ENCODE assay signal across 32 cellular contexts in the genomic region with DNA sequence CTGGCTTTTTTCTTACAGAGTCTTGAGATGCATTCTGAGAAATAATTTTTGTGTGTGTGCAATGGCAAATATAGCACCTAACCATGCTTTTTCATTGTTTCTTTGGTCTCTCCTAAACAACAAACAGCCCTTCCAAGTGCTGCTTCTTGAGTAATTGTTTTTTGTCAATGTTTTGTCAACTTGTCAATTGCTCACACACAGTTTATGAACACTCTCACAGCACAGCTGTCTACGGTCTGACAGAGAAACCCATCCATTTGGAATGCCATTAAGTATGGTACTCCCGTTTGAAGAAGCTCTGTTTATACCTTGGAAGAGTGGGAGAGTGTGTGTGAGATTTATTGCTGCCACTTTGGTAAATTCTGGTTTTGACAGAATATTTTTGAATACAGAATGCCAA.
"Had no signal": no experiment of that assay in that cellular context is flagged by ENCODE, and none has a peak within 500 bp of the region (broad histone marks: within the 10 kb centered on the region; RNA-seq: fewer than 3 reads in every experiment).

No MANE protein-coding gene starts in this region.

- ATAC-seq: activated naive CD4-positive, alpha-beta T cell treated with anti-CD3 and anti-CD28 coated beads, Interleukin-2, amount 50 U/mL, for 72 hours; activated naive CD8-positive, alpha-beta T cell treated with anti-CD3 and anti-CD28 coated beads, Interleukin-2, amount 50 U/mL, for 24 hours; activated T-cell treated with anti-CD3 and anti-CD28 coated beads, Interleukin-2, amount 50 U/mL, for 4 hours; activated T-cell treated with anti-CD3 and anti-CD28 coated beads, Interleukin-2, amount 50 U/mL, for 72 hours; activated T-helper 17 cell treated with anti-CD3 and anti-CD28 coated beads, Interleukin-2, amount 50 U/mL, for 72 hours; body of pancreas had no signal

- H3K27me3 ChIP-seq: adrenal gland, ascending aorta, body of pancreas, brain microvascular endothelial cell, breast epithelium, cardiac muscle cell had no signal

- H3K4me1 ChIP-seq: adrenal gland, ascending aorta, body of pancreas, breast epithelium had no signal

- DNase-seq: activated effector memory CD4-positive, alpha-beta T cell treated with anti-CD3 and anti-CD28 coated beads, Interleukin-2, amount 50 U/mL, for 16 hours; activated effector memory CD4-positive, alpha-beta T cell treated with Interleukin-2 at 50 U/mL for 16 hours; activated gamma-delta T cell; activated gamma-delta T cell treated with Interleukin-2 at 50 U/mL for 16 hours; activated naive CD4-positive, alpha-beta T cell; activated naive CD4-positive, alpha-beta T cell treated with anti-CD3 and anti-CD28 coated beads for 36 hours; activated naive CD4-positive, alpha-beta T cell treated with anti-CD3 and anti-CD28 coated beads, Interleukin-2, amount 10 ng/mL, durations not matched to agents 7 days and 5 days; activated naive CD4-positive, alpha-beta T cell treated with anti-CD3 and anti-CD28 coated beads, Interleukin-2, amount 50 U/mL, for 16 hours; activated naive CD4-positive, alpha-beta T cell treated with Interleukin-2 at 50 U/mL for 16 hours; activated naive CD8-positive, alpha-beta T cell treated with anti-CD3 and anti-CD28 coated beads for 36 hours; activated naive CD8-positive, alpha-beta T cell treated with anti-CD3 and anti-CD28 coated beads, Interleukin-2, amount 10 ng/mL, durations not matched to agents 7 days and 5 days; activated naive CD8-positive, alpha-beta T cell treated with anti-CD3 and anti-CD28 coated beads, Interleukin-2, amount 50 U/mL, for 24 hours; activated T-cell treated with anti-CD3 and anti-CD28 coated beads, Interleukin-2, amount 50 U/mL, for 1 hour; activated T-cell treated with anti-CD3 and anti-CD28 coated beads, Interleukin-2, amount 50 U/mL, for 24 hours; activated T-cell treated with anti-CD3 and anti-CD28 coated beads, Interleukin-2, amount 50 U/mL, for 4 hours; activated T-cell treated with anti-CD3 and anti-CD28 coated beads, Interleukin-2, amount 50 U/mL, for 48 hours; activated T-cell treated with anti-CD3 and anti-CD28 coated beads, Interleukin-2, amount 50 U/mL, for 72 hours; adrenal gland; amniotic stem cell; amygdala; anterior cingulate cortex; aorta; body of pancreas; caudate nucleus; central memory CD4-positive, alpha-beta T cell; cerebellar nuclear complex had no signal

- H3K27ac ChIP-seq: adrenal gland, ascending aorta, body of pancreas, brain microvascular endothelial cell, breast epithelium, cardiac muscle cell had no signal

- H3K36me3 ChIP-seq: adrenal gland, ascending aorta, brain microvascular endothelial cell, breast epithelium, cardiac muscle cell had no signal

- H3K9me3 ChIP-seq: adrenal gland, ascending aorta, body of pancreas, breast epithelium had no signal

- H3K4me3 ChIP-seq: adrenal gland, ascending aorta, body of pancreas, breast epithelium, cardiac muscle cell had no signal
